In the genomic region with DNA sequence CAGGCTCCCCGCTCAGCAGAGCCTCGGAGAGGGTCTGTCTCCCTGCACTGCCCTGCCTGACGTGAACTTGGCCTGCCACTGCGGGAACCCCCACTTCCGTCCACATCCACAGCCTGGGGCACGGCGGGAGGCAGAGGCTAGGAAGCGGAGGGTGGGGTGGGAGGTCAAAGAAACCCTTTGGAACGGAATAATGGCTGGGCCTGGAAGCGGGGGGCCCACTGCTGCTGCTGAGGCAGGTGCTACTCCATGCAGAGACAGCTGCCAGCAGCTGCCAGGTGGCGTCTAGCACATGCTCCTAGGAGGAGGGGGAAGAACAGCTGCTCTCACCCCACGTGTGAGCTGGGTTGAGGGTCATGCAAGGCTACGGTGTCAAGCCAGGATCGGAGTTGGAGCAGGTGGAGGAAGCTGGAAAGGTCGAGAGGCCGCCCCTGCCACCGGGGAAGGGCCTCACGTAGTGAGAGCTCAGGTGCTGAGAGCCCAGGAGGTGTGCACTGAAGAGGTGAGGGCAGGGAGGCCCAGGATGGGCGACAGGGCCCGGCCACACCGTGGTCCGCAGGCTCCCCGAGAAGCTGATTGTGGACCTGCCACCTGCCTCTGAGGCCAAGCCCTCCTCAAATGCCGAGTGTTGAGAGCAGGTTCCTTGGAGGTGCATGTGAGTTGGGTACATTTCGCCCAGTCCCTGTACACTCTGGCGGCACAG, we compare ENCODE assay signal across 1 cellular context.
TF ChIP-seq lines count a peak whose summit lies in the region.

No MANE protein-coding gene starts in this region.

TF ChIP-seq in IMR-90, 13 proteins besides CTCF, POLR2A, EP300 and RAD21:
- TF ChIP-seq SMC3 (IDR thresholded peaks at IDR 0.05; ENCODE audit: low read depth, low read length) (no peak), NFE2L2 (IDR thresholded peaks at IDR 0.05; ENCODE audit: low read depth, low read length) (no peak), MAFK (IDR thresholded peaks at IDR 0.05; ENCODE audit: low read depth, low read length) (no peak), RCOR1 (IDR thresholded peaks at IDR 0.05; ENCODE audit: insufficient replicate concordance, low read length) (no peak), CHD1 (IDR thresholded peaks at IDR 0.05; ENCODE audit: low read depth, low read length) (no peak), MXI1 (IDR thresholded peaks at IDR 0.05; ENCODE audit: borderline replicate concordance, low read depth, low read length) (no peak), CEBPB (IDR thresholded peaks at IDR 0.05; ENCODE audit: low read depth, low read length) (no peak), BHLHE40 (IDR thresholded peaks at IDR 0.05; ENCODE audit: low read depth, low read length) (no peak), MAZ (IDR thresholded peaks at IDR 0.05; ENCODE audit: borderline replicate concordance, low read depth, low read length) (no peak), ELK1 (IDR thresholded peaks at IDR 0.05; ENCODE audit: borderline replicate concordance, low read depth, low read length) (no peak), FOS (IDR thresholded peaks at IDR 0.05; ENCODE audit: low read depth, low read length) (no peak), RFX5 (IDR thresholded peaks at IDR 0.05; ENCODE audit: low read depth, low read length) (no peak)
- TF ChIP-seq, protein P1, sequence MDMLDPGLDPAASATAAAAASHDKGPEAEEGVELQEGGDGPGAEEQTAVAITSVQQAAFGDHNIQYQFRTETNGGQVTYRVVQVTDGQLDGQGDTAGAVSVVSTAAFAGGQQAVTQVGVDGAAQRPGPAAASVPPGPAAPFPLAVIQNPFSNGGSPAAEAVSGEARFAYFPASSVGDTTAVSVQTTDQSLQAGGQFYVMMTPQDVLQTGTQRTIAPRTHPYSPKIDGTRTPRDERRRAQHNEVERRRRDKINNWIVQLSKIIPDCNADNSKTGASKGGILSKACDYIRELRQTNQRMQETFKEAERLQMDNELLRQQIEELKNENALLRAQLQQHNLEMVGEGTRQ (IDR thresholded peaks at IDR 0.05; ENCODE audit: low read depth, low read length) = no peak
